ENCODE assay signal across 8 cellular contexts in genomic region chr13:110819203-110820014, GRCh38.
DNase-seq lines count a peak whose midpoint lies in the region; ATAC-seq and TF ChIP-seq lines count a peak whose summit lies in the region.

No MANE protein-coding gene starts in this region.

- H3K27ac ChIP-seq in SJCRH30: no peak overlapping the region
- H3K27ac ChIP-seq in ovary: no peak overlapping the region
- no peak overlapping the region for H3K27ac ChIP-seq in tibial artery

- H3K36me3 ChIP-seq in SJCRH30 (no peaks in the 10 kb centered on the region), ovary (no peaks in the 10 kb centered on the region), tibial artery (no peaks in the 10 kb centered on the region)

- DNase-seq in DMS153 treated with DMSO at 0.1 percent for 48 hours (lab: John Stamatoyannopoulos, UW; ENCODE audit: unreplicated experiment): peak; percentile 47
- peak in 68 of 76 experiments; percentile 3 to 71 (median 48) for DNase-seq in HUDEP-2 (lab: John Stamatoyannopoulos, UW; ENCODE audit: unreplicated experiment in 76 of 76)
- DNase-seq in SJCRH30: peak; percentile 57 to 83
- DNase-seq in activated gamma-delta T cell treated with Interleukin-2 at 50 U/mL for 16 hours: peak; percentile 75
- peak; percentile 84 for DNase-seq in germinal center (ENCODE audit: low spot score)
- DNase-seq in ovary: peak; percentile 64 to 85 (median 82)
- peak; percentile 76 to 87 for DNase-seq in tibial artery

- no peak overlapping the region for H3K4me3 ChIP-seq in SJCRH30
- H3K4me3 ChIP-seq in ovary: no peak overlapping the region
- no peak overlapping the region for H3K4me3 ChIP-seq in tibial artery

- intact Hi-C loops in ovary (cut with DNase I) (loop anchor here in 3 of 4 donors (5.0 to 10.0 kb wide), 3 partner anchors 105 to 227 kb away; partner anchors contain the start of gene ING1 (in 1 of the 3)), tibial artery (cut with DNase I; ENCODE audit: low total_unique reads) (loop anchor here (5.0 to 10.0 kb wide), 2 partner anchors 222 to 365 kb away; no protein-coding TSS in a partner anchor)

- no peaks in the 10 kb centered on the region for H3K9me3 ChIP-seq in SJCRH30 (replicated peaks)
- no peaks in the 10 kb centered on the region for H3K9me3 ChIP-seq in ovary
- H3K9me3 ChIP-seq in tibial artery: no peaks in the 10 kb centered on the region

- no peak for TF ChIP-seq POLR2A in ovary (IDR thresholded peaks at IDR 0.05)

- TF ChIP-seq CTCF in ovary (IDR thresholded peaks at IDR 0.05) (peak; percentile 90 to 95 (median 94)), tibial artery (IDR thresholded peaks at IDR 0.05) (peak; percentile 97)

- peak; percentile 94 for ATAC-seq in GM21381 (IDR thresholded peaks at IDR 0.05; ENCODE audit: unreplicated experiment)

- 0 out of 2 replicates have a peak, but pooled peaks cover 4% of the 10 kb centered on the region for H3K27me3 ChIP-seq in SJCRH30
- no peaks in the 10 kb centered on the region for H3K27me3 ChIP-seq in ovary
- no peaks in the 10 kb centered on the region for H3K27me3 ChIP-seq in tibial artery

- H3K4me1 ChIP-seq in SJCRH30 (0 out of 2 replicates have a peak, but pooled peaks cover 2% of the 10 kb centered on the region), ovary (ENCODE audit: insufficient read depth) (no peaks in the 10 kb centered on the region), tibial artery (peaks cover 0 to 4% (median 4%) of the 10 kb centered on the region in 4 donors)

- 30 to 33% (median 31%) methylated on average over 17 of the region's 17 CpGs for WGBS in ovary, 3 donors

- TF ChIP-seq EP300 in ovary (IDR thresholded peaks at IDR 0.05): no peak
